In genomic region chr3:194714564-194714963, GRCh38 we compare ENCODE assay signal across 17 cellular contexts.
"Had no signal": no experiment of that assay in that cellular context is flagged by ENCODE, and none has a peak within 500 bp of the region (broad histone marks: within the 10 kb centered on the region; RNA-seq: fewer than 3 reads in every experiment).

No MANE protein-coding gene starts in this region.

- H3K27me3 ChIP-seq: gastrocnemius medialis, heart right ventricle, tibial nerve had no signal

- H3K36me3 ChIP-seq: gastrocnemius medialis, heart right ventricle, tibial nerve had no signal

- H3K27me3 Mint-ChIP-seq: activated CD4-positive, alpha-beta T cell treated with anti-CD3 and anti-CD28 coated beads for 36 hours; activated naive CD8-positive, alpha-beta T cell treated with anti-CD3 and anti-CD28 coated beads for 36 hours; stimulated activated naive B cell treated with anti-CD40 and anti-IgM and Interleukin-4, amounts not matched to agents 10 μg/mL and 1 μg/mL and 100 μg/mL, for 72 hours had no signal

- ATAC-seq: activated CD4-positive, alpha-beta T cell treated with anti-CD3 and anti-CD28 coated beads for 36 hours; gastrocnemius medialis; heart right ventricle; left colon; stimulated activated naive B cell treated with anti-CD40 and anti-IgM and Interleukin-4, amounts not matched to agents 10 μg/mL and 1 μg/mL and 100 μg/mL, for 72 hours had no signal

- H3K4me3 ChIP-seq: gastrocnemius medialis, heart right ventricle, lung, tibial nerve had no signal

- H3K27ac ChIP-seq: gastrocnemius medialis, heart right ventricle had no signal

- H3K27ac Mint-ChIP-seq: activated CD4-positive, alpha-beta memory T cell treated with anti-CD3 and anti-CD28 coated beads for 36 hours; activated CD4-positive, alpha-beta T cell treated with anti-CD3 and anti-CD28 coated beads for 36 hours; activated naive CD8-positive, alpha-beta T cell treated with anti-CD3 and anti-CD28 coated beads for 36 hours; brain; dendritic cell treated with granulocyte-macrophage colony-stimulating factor and Interleukin-4, amounts not matched to agents 40 ng/mL and 50 ng/mL, for 4 days; stimulated activated naive B cell treated with anti-CD40 and anti-IgM and Interleukin-4, amounts not matched to agents 10 μg/mL and 1 μg/mL and 100 μg/mL, for 72 hours; T-helper 1 cell treated with Interleukin-12 subunit alpha and Interleukin-12 subunit beta and Interleukin-4 antibody, amounts not matched to agents 30 μg/mL and 1 μg/mL, for 36 hours had no signal

- H3K9me3 ChIP-seq: gastrocnemius medialis, heart right ventricle, tibial nerve had no signal

- H3K4me3 Mint-ChIP-seq: activated CD4-positive, alpha-beta memory T cell treated with anti-CD3 and anti-CD28 coated beads for 36 hours; activated CD4-positive, alpha-beta T cell treated with anti-CD3 and anti-CD28 coated beads for 36 hours; activated naive CD8-positive, alpha-beta T cell treated with anti-CD3 and anti-CD28 coated beads for 36 hours; activated T-cell treated with anti-CD3 and anti-CD28 coated beads, Interleukin-2, amount 50 U/mL, for 4 hours; brain; dendritic cell treated with granulocyte-macrophage colony-stimulating factor and Interleukin-4, amounts not matched to agents 40 ng/mL and 50 ng/mL, for 4 days; stimulated activated naive B cell treated with anti-CD40 and anti-IgM and Interleukin-4, amounts not matched to agents 10 μg/mL and 1 μg/mL and 100 μg/mL, for 72 hours; T-helper 1 cell treated with Interleukin-12 subunit alpha and Interleukin-12 subunit beta and Interleukin-4 antibody, amounts not matched to agents 30 μg/mL and 1 μg/mL, for 36 hours had no signal

- DNase-seq: activated CD4-positive, alpha-beta memory T cell treated with anti-CD3 and anti-CD28 coated beads for 36 hours; activated CD4-positive, alpha-beta T cell treated with anti-CD3 and anti-CD28 coated beads for 36 hours; activated naive CD8-positive, alpha-beta T cell treated with anti-CD3 and anti-CD28 coated beads for 36 hours; activated T-cell treated with anti-CD3 and anti-CD28 coated beads, Interleukin-2, amount 50 U/mL, for 4 hours; amygdala; gastrocnemius medialis; heart right ventricle; left colon; retina; stimulated activated CD4-positive, alpha-beta T cell treated with anti-CD3 and anti-CD28 coated beads, Interleukin-2, amount 100 ng/mL, for 48 hours; stimulated activated naive B cell treated with anti-CD40 and anti-IgM and Interleukin-4, amounts not matched to agents 10 μg/mL and 1 μg/mL and 100 μg/mL, for 72 hours; substantia nigra had no signal

- H3K36me3 Mint-ChIP-seq: activated CD4-positive, alpha-beta memory T cell treated with anti-CD3 and anti-CD28 coated beads for 36 hours; activated naive CD8-positive, alpha-beta T cell treated with anti-CD3 and anti-CD28 coated beads for 36 hours; brain; stimulated activated naive B cell treated with anti-CD40 and anti-IgM and Interleukin-4, amounts not matched to agents 10 μg/mL and 1 μg/mL and 100 μg/mL, for 72 hours had no signal

- H3K4me1 Mint-ChIP-seq: activated CD4-positive, alpha-beta T cell treated with anti-CD3 and anti-CD28 coated beads for 36 hours; activated naive CD8-positive, alpha-beta T cell treated with anti-CD3 and anti-CD28 coated beads for 36 hours had no signal
